In the genomic region with DNA sequence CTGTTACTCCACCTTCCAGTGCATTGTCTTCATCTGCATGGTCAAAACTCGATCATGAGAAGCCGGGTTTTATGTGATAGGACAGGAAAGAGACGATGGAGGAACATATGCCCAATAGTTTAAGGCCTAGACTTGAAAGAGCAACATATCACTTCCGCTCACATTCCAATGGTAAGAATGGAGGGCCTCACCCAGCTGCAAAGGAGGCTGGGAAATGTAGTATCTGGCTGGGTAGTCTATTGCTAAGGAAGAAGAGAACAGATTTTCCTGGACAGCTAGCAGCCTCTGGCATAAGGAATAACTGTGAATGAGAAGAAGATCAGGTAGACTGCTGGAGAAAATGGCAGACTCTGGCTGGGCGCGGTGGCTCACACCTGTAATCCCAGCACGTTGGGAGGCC, we compare ENCODE assay signal across 17 cellular contexts. TPM values are rescaled to one million over a fixed set of nuclear protein-coding genes. Genes with fewer than 3 reads are reported as not detected.
A peak's percentile ranks its signal among the peaks of the same experiment; 100 is the strongest.
DNase-seq lines count a peak whose midpoint lies in the region; ATAC-seq, FAIRE-seq and TF ChIP-seq lines count a peak whose summit lies in the region.
"Had no signal": no experiment of that assay in that cellular context is flagged by ENCODE, and none has a peak within 500 bp of the region (broad histone marks: within the 10 kb centered on the region; RNA-seq: fewer than 3 reads in every experiment).

No MANE protein-coding gene starts in this region.

- no peak overlapping the region for H3K27ac Mint-ChIP-seq in GM23338
- H3K27ac Mint-ChIP-seq: CD4-positive, alpha-beta memory T cell had no signal

- TF ChIP-seq EP300 in Ishikawa (IDR thresholded peaks at IDR 0.05; ENCODE audit: borderline replicate concordance) (no peak), K562 (IDR thresholded peaks at IDR 0.05; ENCODE audit: low read length) (no peak)

- no peaks in the 10 kb centered on the region for H3K9me2 ChIP-seq in GM23338 (ENCODE audit: insufficient read depth)

- no peaks in the 10 kb centered on the region for H3K9me1 ChIP-seq in K562 (ENCODE audit: control insufficient read depth, insufficient read depth, low read length)

- no peaks in the 10 kb centered on the region for H4K20me1 ChIP-seq in GM23338 (replicated peaks; ENCODE audit: insufficient read depth)
- H4K20me1 ChIP-seq in K562 (replicated peaks; ENCODE audit: control insufficient read depth, insufficient read depth, low read length) = no peaks in the 10 kb centered on the region

- H3K9me3 Mint-ChIP-seq in GM23338 = peaks cover 3% of the 10 kb centered on the region; the same call in 2 of the 3 replicates

- H3K36me3 Mint-ChIP-seq in GM23338 (ENCODE audit: low read depth) = peaks cover 3% of the 10 kb centered on the region; the same call in 1 of the 3 replicates

- no peak overlapping the region for H3K4me3 Mint-ChIP-seq in GM23338
- H3K4me3 Mint-ChIP-seq: CD4-positive, alpha-beta memory T cell had no signal

- H3K27ac ChIP-seq in GM23338 (ENCODE audit: low read depth) (no peak overlapping the region), K562 (ENCODE audit: extremely low read depth, low read depth, low read length) (no peak overlapping the region)
- H3K27ac ChIP-seq: A549, C4-2B had no signal

- H3K4me2 ChIP-seq in GM23338 (no peak overlapping the region), K562 (ENCODE audit: insufficient read depth, low read length) (no peak overlapping the region)
- H3K4me2 ChIP-seq: A549 had no signal

- H3K27me3 ChIP-seq in GM23338 (ENCODE audit: insufficient read depth) = no peaks in the 10 kb centered on the region
- H3K27me3 ChIP-seq in K562 (ENCODE audit: control insufficient read depth in 2 of 2, insufficient read depth in 2 of 2, low read length in 2 of 2) = peaks cover 2 to 24% of the 10 kb centered on the region in 2 experiments; a peak in 3 of 5 replicates
- H3K27me3 ChIP-seq: BE2C had no signal

- no peak for TF ChIP-seq RAD21 in Ishikawa (IDR thresholded peaks at IDR 0.05; ENCODE audit: low read depth)
- TF ChIP-seq RAD21 in K562 (CRISPR knock-in tag; conservative IDR thresholded peaks at IDR 0.05 in 1 of 2, IDR thresholded peaks at IDR 0.05 in 1 of 2) = no peak

- no peak overlapping the region for H3K9ac ChIP-seq in K562 (ENCODE audit: insufficient read depth in 1 of 2, low read depth in 2 of 2, low read length in 2 of 2)

- H3K4me1 ChIP-seq in GM23338 (ENCODE audit: insufficient read depth) (no peaks in the 10 kb centered on the region), K562 (replicated peaks in 1 of 2; ENCODE audit: control insufficient read depth in 2 of 2, insufficient read depth in 2 of 2, low read length in 2 of 2) (no peaks in the 10 kb centered on the region)
- H3K4me1 ChIP-seq: A549 had no signal

- no peaks in the 10 kb centered on the region for H3K79me2 ChIP-seq in GM23338 (replicated peaks; ENCODE audit: insufficient read depth)
- no peaks in the 10 kb centered on the region for H3K79me2 ChIP-seq in K562 (ENCODE audit: control insufficient read depth, insufficient read depth, low read length)

- DNase-seq in GM23338 (ENCODE audit: low spot score) = peak; percentile 22
- DNase-seq in K562 (ENCODE audit: extremely low read depth in 1 of 4, low spot score in 3 of 4) = no peak
- DNase-seq in NCI-H524 treated with DMSO at 0.1 percent for 48 hours (lab: John Stamatoyannopoulos, UW) = no peak
- no peak for DNase-seq in NCI-H2107 treated with DMSO at 0.1 percent for 48 hours (lab: John Stamatoyannopoulos, UW; ENCODE audit: unreplicated experiment)
- DNase-seq in left colon = no peak
- DNase-seq: BE2C; CD4-positive, alpha-beta memory T cell; DMS153; DND-41; GF-D8 had no signal

- H3F3A ChIP-seq in GM23338 (replicated peaks; ENCODE audit: low read depth) = no peaks in the 10 kb centered on the region

- H3K36me3 ChIP-seq in GM23338 (ENCODE audit: insufficient read depth) (no peaks in the 10 kb centered on the region), K562 (ENCODE audit: control insufficient read depth, insufficient read depth, low read length) (no peaks in the 10 kb centered on the region)
- H3K36me3 ChIP-seq: BE2C had no signal

- H3K4me1 Mint-ChIP-seq in GM23338 = peaks cover 3% of the 10 kb centered on the region

- CTCF ChIA-PET in K562 (lab: Yijun Ruan, JAX; ENCODE audit: low intra/inter-chr PET ratio) = interaction anchor here (0.7 kb wide), 1 partner anchor 386 kb away, joined by 3 read pairs; no protein-coding TSS in a partner anchor

- 30% methylated on average over 7 of the region's 7 CpGs for WGBS in K562 (ENCODE audit: insufficient coverage, low coverage, missing lambda C conversion rate)

- H3K27me3 Mint-ChIP-seq in GM23338 (ENCODE audit: insufficient read depth, low read depth, poor library complexity) = peaks cover 5% of the 10 kb centered on the region
- H3K27me3 Mint-ChIP-seq: CD4-positive, alpha-beta memory T cell had no signal

- no peak for TF ChIP-seq POLR2A in K562 (conservative IDR thresholded peaks at IDR 0.05)

- intact Hi-C loops in K562 (cut with micrococcal nuclease) = no loop called here
- intact Hi-C loops in left colon (cut with DNase I, micrococcal nuclease) = no loop called here

- no TSS peak for BruUV-seq in K562 (replicated peaks; lab: Mats Ljungman, UMichigan)

- peak; percentile 48 for FAIRE-seq in K562 (lab: Jason Lieb, UNC)
- FAIRE-seq: A549, D721Med, H54 had no signal

- H2AFZ ChIP-seq in GM23338 = no peak overlapping the region
- no peak overlapping the region for H2AFZ ChIP-seq in K562 (ENCODE audit: low read depth, low read length)

- no peak overlapping the region for H3K4me3 ChIP-seq in GM23338
- no peak overlapping the region for H3K4me3 ChIP-seq in K562
- H3K4me3 ChIP-seq: A549 had no signal

- TF ChIP-seq CTCF in GM23338 (conservative IDR thresholded peaks at IDR 0.05; ENCODE audit: low read depth in 2 of 2) (no peak), K562 (IDR thresholded peaks at IDR 0.05 in 2 of 3, conservative IDR thresholded peaks at IDR 0.05 in 1 of 3; ENCODE audit: insufficient read depth in 2 of 3, low read depth in 1 of 3, low read length in 3 of 3) (no peak)

- ATAC-seq in GM23338 (no peak), K562 (peak; percentile 72), left colon (no peak)
- ATAC-seq: A549, HCT116 had no signal

- POLR2A ChIA-PET in K562 (lab: Yijun Ruan, JAX) = interaction anchor here (1.2 kb wide), 1 partner anchor 73 kb away, joined by 3 read pairs; no protein-coding TSS in a partner anchor

- in situ Hi-C loops in K562 (cut with MboI) = no loop called here

- no peaks in the 10 kb centered on the region for H3K9me3 ChIP-seq in K562 (replicated peaks; ENCODE audit: control insufficient read depth, insufficient read depth, low read depth, low read length)
- H3K9me3 ChIP-seq: BE2C had no signal

RNA-seq across cellular contexts. Expression of a gene that starts 19.2 kb away (rescaled TPM):
- 1.6 and 3.5 TPM in 2 replicates for total RNA-seq in GM23338 (2014; rRNA removed; shearing (Covaris generic))
- polyA plus RNA-seq in GM23338 (2016; fragmentation: Nextera tagmentation; extraction: Ambion mirVana) (0.73 and 0.87 TPM in 2 replicates), K562 (2011; rRNA removed) (1.0 and 1.4 TPM in 2 replicates), K562 (2014; fragmentation: Illumina TruSeq; extraction: Trizol) (2.5 and 2.8 TPM in 2 replicates), K562 (2014; fragmentation: Nextera tagmentation; extraction: Ambion mirVana) (under 1 TPM; 0.64 to 0.87 TPM), K562 (2014; rRNA removed) (2.0 and 2.2 TPM in 2 replicates)
- total RNA-seq in K562 (2011; cell fraction: chromatin; rRNA removed; ENCODE audit: low replicate concordance) = 5.4 and 8.6 TPM in 2 replicates
- total RNA-seq in K562 (2011; cell fraction: nucleolus; rRNA removed) = 5.3 and 5.4 TPM in 2 replicates
- 6.5 and 12.6 TPM in 2 replicates for total RNA-seq in K562 (2011; cell fraction: nucleoplasm; rRNA removed)
- total RNA-seq in K562 (2014; rRNA removed) (1.5 and 2.0 TPM in 2 replicates), K562 (2014; rRNA removed; fragmentation: Illumina TruSeq; extraction: Trizol) (1.9 and 2.3 TPM in 2 replicates), K562 (2015; rRNA removed; fragmentation: Illumina TruSeq; extraction: Trizol) (1.8 TPM in 2 replicates), K562 (2021) (2.0 and 2.3 TPM in 2 replicates), left colon (10 to 100 TPM in 1 of 2 donors, 1 to 10 TPM in 1; 9.5 to 10.2 TPM)
- 0.86 and 0.94 TPM in 2 replicates for polyA plus RNA-seq in K562 (2011; cell fraction: cytosol; rRNA removed)
- polyA plus RNA-seq in K562 (2011; cell fraction: nucleus; rRNA removed) = 1.6 and 2.3 TPM in 2 replicates
- 2.3 and 2.4 TPM in 2 replicates for polyA plus RNA-seq in K562 (2012)
- 1.6 and 1.9 TPM in 2 replicates for polyA minus RNA-seq in K562 (2011; rRNA and poly(A)+ RNA removed)
- 0.73 and 1.1 TPM in 2 replicates for polyA minus RNA-seq in K562 (2011; cell fraction: cytosol; rRNA and poly(A)+ RNA removed)
- polyA minus RNA-seq in K562 (2011; cell fraction: nucleus; rRNA and poly(A)+ RNA removed) = 0.54 and 0.78 TPM in 2 replicates

RNA-seq across cellular contexts. Expression of a gene that starts 44.6 kb away (rescaled TPM):
- total RNA-seq in GM23338 (2014; rRNA removed; shearing (Covaris generic)) = 6.9 and 11.2 TPM in 2 replicates
- 4.5 and 5.9 TPM in 2 replicates for polyA plus RNA-seq in GM23338 (2016; fragmentation: Nextera tagmentation; extraction: Ambion mirVana)
- not detected in 2 replicates for total RNA-seq in K562 (2011; cell fraction: chromatin; rRNA removed; ENCODE audit: low replicate concordance)
- total RNA-seq in K562 (2011; cell fraction: nucleolus; rRNA removed) = not detected in 2 replicates
- total RNA-seq in K562 (2011; cell fraction: nucleoplasm; rRNA removed) = not detected in 2 replicates
- total RNA-seq in K562 (2014; rRNA removed) = not detected in 2 replicates
- total RNA-seq in K562 (2014; rRNA removed; fragmentation: Illumina TruSeq; extraction: Trizol) = not detected in 2 replicates
- not detected in 2 replicates for total RNA-seq in K562 (2015; rRNA removed; fragmentation: Illumina TruSeq; extraction: Trizol)
- 0.31 and 0.34 TPM in 2 replicates for total RNA-seq in K562 (2021)
- polyA plus RNA-seq in K562 (2011; rRNA removed) = not detected in 2 replicates
- 0.27 TPM in 1 of 2 replicates, not detected in the other for polyA plus RNA-seq in K562 (2011; cell fraction: cytosol; rRNA removed)
- polyA plus RNA-seq in K562 (2011; cell fraction: nucleus; rRNA removed) = 0.27 TPM in 1 of 2 replicates, not detected in the other
- polyA plus RNA-seq in K562 (2012) = 5.5 TPM in 1 of 2 replicates, not detected in the other
- polyA plus RNA-seq in K562 (2014; fragmentation: Illumina TruSeq; extraction: Trizol) = 0.06 TPM in 1 of 2 replicates, not detected in the other
- under 1 TPM in 1 of 2 experiments, not detected in 1; 0.07 TPM for polyA plus RNA-seq in K562 (2014; fragmentation: Nextera tagmentation; extraction: Ambion mirVana)
- 0.40 and 0.53 TPM in 2 replicates for polyA plus RNA-seq in K562 (2014; rRNA removed)
- not detected in 2 replicates for polyA minus RNA-seq in K562 (2011; rRNA and poly(A)+ RNA removed)
- not detected in 2 replicates for polyA minus RNA-seq in K562 (2011; cell fraction: cytosol; rRNA and poly(A)+ RNA removed)
- polyA minus RNA-seq in K562 (2011; cell fraction: nucleus; rRNA and poly(A)+ RNA removed) = not detected in 2 replicates
- not detected for total RNA-seq in left colon
- total RNA-seq: CD4-positive, alpha-beta memory T cell had no signal
- polyA plus RNA-seq: AG04450 had no signal

RNA-seq across cellular contexts. Expression of a gene that starts 45.1 kb away (rescaled TPM):
- not detected in 2 replicates for total RNA-seq in GM23338 (2014; rRNA removed; shearing (Covaris generic))
- not detected in 2 replicates for polyA plus RNA-seq in GM23338 (2016; fragmentation: Nextera tagmentation; extraction: Ambion mirVana)
- not detected in 2 replicates for total RNA-seq in K562 (2011; cell fraction: chromatin; rRNA removed; ENCODE audit: low replicate concordance)
- not detected in 2 replicates for total RNA-seq in K562 (2011; cell fraction: nucleolus; rRNA removed)
- not detected in 2 replicates for total RNA-seq in K562 (2011; cell fraction: nucleoplasm; rRNA removed)
- not detected in 2 replicates for total RNA-seq in K562 (2014; rRNA removed)
- not detected in 2 replicates for total RNA-seq in K562 (2014; rRNA removed; fragmentation: Illumina TruSeq; extraction: Trizol)
- not detected in 2 replicates for total RNA-seq in K562 (2015; rRNA removed; fragmentation: Illumina TruSeq; extraction: Trizol)
- total RNA-seq in K562 (2021) = not detected in 2 replicates
- polyA plus RNA-seq in K562 (2011; rRNA removed) = not detected in 2 replicates
- polyA plus RNA-seq in K562 (2011; cell fraction: cytosol; rRNA removed) = not detected in 2 replicates
- not detected in 2 replicates for polyA plus RNA-seq in K562 (2011; cell fraction: nucleus; rRNA removed)
- polyA plus RNA-seq in K562 (2012) = not detected in 2 replicates
- not detected in 2 replicates for polyA plus RNA-seq in K562 (2014; fragmentation: Illumina TruSeq; extraction: Trizol)
- polyA plus RNA-seq in K562 (2014; fragmentation: Nextera tagmentation; extraction: Ambion mirVana) = not detected
- not detected in 2 replicates for polyA plus RNA-seq in K562 (2014; rRNA removed)
- polyA minus RNA-seq in K562 (2011; rRNA and poly(A)+ RNA removed) = not detected in 2 replicates
- not detected in 2 replicates for polyA minus RNA-seq in K562 (2011; cell fraction: cytosol; rRNA and poly(A)+ RNA removed)
- not detected in 2 replicates for polyA minus RNA-seq in K562 (2011; cell fraction: nucleus; rRNA and poly(A)+ RNA removed)
- total RNA-seq in left colon = not detected
- total RNA-seq: CD4-positive, alpha-beta memory T cell had no signal
- polyA plus RNA-seq: AG04450; CD4-positive, alpha-beta memory T cell had no signal
